In genomic region chr3:120420855-120421570, GRCh38 we compare ENCODE assay signal across 10 cellular contexts. TPM values are rescaled to one million over a fixed set of nuclear protein-coding genes. Genes with fewer than 3 reads are reported as not detected.
DNase-seq lines count a peak whose midpoint lies in the region; ATAC-seq and TF ChIP-seq lines count a peak whose summit lies in the region.
"Had no signal": no experiment of that assay in that cellular context is flagged by ENCODE, and none has a peak within 500 bp of the region (broad histone marks: within the 10 kb centered on the region; RNA-seq: fewer than 3 reads in every experiment).

No MANE protein-coding gene starts in this region.

- WGBS in mammary epithelial cell (ENCODE audit: low coverage, missing lambda C conversion rate): 9% methylated on average over 6 of the region's 6 CpGs
- 13 to 28% methylated on average over 5 to 6 of the region's 6 CpGs for WGBS in esophagus squamous epithelium, 2 donors
- 4 to 6% methylated on average over 6 of the region's 6 CpGs for WGBS in aorta, 2 donors

- no peaks in the 10 kb centered on the region for H3K27me3 Mint-ChIP-seq in MCF 10A (ENCODE audit: insufficient read depth, unreplicated experiment)

- H3K4me1 Mint-ChIP-seq in MCF 10A (ENCODE audit: insufficient read depth, unreplicated experiment): peaks cover 27% of the 10 kb centered on the region

- no peak overlapping the region for H3K4me2 ChIP-seq in mammary epithelial cell (ENCODE audit: insufficient read depth, low read depth, low read length)

- no peak overlapping the region for H3K4me3 ChIP-seq in mammary epithelial cell (replicated peaks in 1 of 3; ENCODE audit: insufficient read depth in 1 of 3, low read depth in 2 of 3, low read length in 3 of 3)
- H3K4me3 ChIP-seq in esophagus squamous epithelium: no peak overlapping the region
- H3K4me3 ChIP-seq in muscle layer of colon (ENCODE audit: low read depth in 1 of 2, low read length in 2 of 2): peak overlapping the region; percentile 8 to 9
- no peak overlapping the region for H3K4me3 ChIP-seq in aorta (ENCODE audit: low read length in 2 of 2)

- H4K20me1 ChIP-seq in mammary epithelial cell (ENCODE audit: insufficient read depth, low read length): no peaks in the 10 kb centered on the region

- no peak overlapping the region for H3K4me3 Mint-ChIP-seq in MCF 10A (ENCODE audit: unreplicated experiment)

- CTCF ChIA-PET in MCF 10A (lab: Yijun Ruan, JAX) (interaction anchor here (0.8 to 10.8 kb wide), 8 partner anchors 10 to 373 kb away, joined by 3 to 429 read pairs (median 6); no protein-coding TSS in a partner anchor), mammary epithelial cell (lab: Charles Lee; ENCODE audit: low non-redundant PET) (interaction anchor here (1.1 kb wide), 1 partner anchor 138 kb away, joined by 4 read pairs; no protein-coding TSS in a partner anchor)

- H3K27me3 ChIP-seq in mammary epithelial cell (ENCODE audit: insufficient read depth, low read length) (no peaks in the 10 kb centered on the region), esophagus squamous epithelium (no peaks in the 10 kb centered on the region), muscle layer of colon (ENCODE audit: control insufficient read depth in 1 of 2, insufficient read depth in 2 of 2, low read length in 2 of 2) (no peaks in the 10 kb centered on the region), aorta (ENCODE audit: control insufficient read depth in 1 of 2, insufficient read depth in 2 of 2, low read length in 1 of 2) (no peaks in the 10 kb centered on the region)

- H3K27ac ChIP-seq in mammary epithelial cell (ENCODE audit: insufficient read depth, low read depth, low read length): no peak overlapping the region
- H3K27ac ChIP-seq in esophagus squamous epithelium: peak overlapping the region in 3 of 4 donors; percentile 70 to 76 (median 72)
- H3K27ac ChIP-seq in muscle layer of colon (ENCODE audit: low read depth, low read length): peak overlapping the region; percentile 92
- peak overlapping the region; percentile 97 to 100 for H3K27ac ChIP-seq in aorta (ENCODE audit: low read depth in 1 of 2, low read length in 2 of 2)
- H3K27ac ChIP-seq: 22Rv1 had no signal

- H3K36me3 Mint-ChIP-seq in MCF 10A (ENCODE audit: insufficient read depth, unreplicated experiment): peaks cover 10% of the 10 kb centered on the region
- H3K36me3 Mint-ChIP-seq: activated naive CD4-positive, alpha-beta T cell treated with anti-CD3 and anti-CD28 coated beads, Interleukin-2, amount 50 U/mL, for 72 hours had no signal

- intact Hi-C loops in MCF 10A (cut with micrococcal nuclease) (no loop called here), mammary epithelial cell (cut with micrococcal nuclease) (no loop called here), esophagus squamous epithelium (cut with DNase I) (loop anchor here (5.0 kb wide), 1 partner anchor 136 kb away; no protein-coding TSS in a partner anchor), aorta (cut with DNase I) (loop anchor here (2.0 to 5.0 kb wide), 3 partner anchors 28 to 86 kb away; partner anchors contain the start of gene FSTL1 (in 1 of the 2))

- in situ Hi-C loops in mammary epithelial cell (cut with MboI; ENCODE audit: low sequenced_read_pairs in 2 of 2): loop anchor here (5.0 to 10.0 kb wide), 2 partner anchors 121 to 134 kb away; no protein-coding TSS in a partner anchor

- DNase-seq in MCF 10A (ENCODE audit: unreplicated experiment) (no peak), mammary epithelial cell (no peak), esophagus squamous epithelium (lab: John Stamatoyannopoulos, UW) (no peak), aorta (no peak), T1000 (lab: John Stamatoyannopoulos, UW) (no peak)
- DNase-seq in stimulated activated naive CD8-positive, alpha-beta T cell treated with anti-CD3 and anti-CD28 coated beads, Interleukin-15, Interleukin-2, amounts not matched to agents 100 U/mL and 50 U/mL, for 24 hours: no peak

- no peaks in the 10 kb centered on the region for H3K79me2 ChIP-seq in mammary epithelial cell (ENCODE audit: insufficient read depth, low read length)

- dilution Hi-C loops in mammary epithelial cell (cut with HindIII; ENCODE audit: low sequenced_read_pairs): no loop called here

- H2AFZ ChIP-seq in mammary epithelial cell (ENCODE audit: low read depth, low read length): no peak overlapping the region

- H3K9ac ChIP-seq in mammary epithelial cell (ENCODE audit: insufficient read depth, low read length): no peak overlapping the region
- no peak overlapping the region for H3K9ac ChIP-seq in muscle layer of colon (ENCODE audit: low read length)

- H3K9me3 ChIP-seq in mammary epithelial cell (replicated peaks; ENCODE audit: insufficient read depth, low read length) (no peaks in the 10 kb centered on the region), esophagus squamous epithelium (no peaks in the 10 kb centered on the region), muscle layer of colon (ENCODE audit: low read length) (no peaks in the 10 kb centered on the region), aorta (ENCODE audit: control insufficient read depth, low read length) (no peaks in the 10 kb centered on the region)

- H3K9me3 Mint-ChIP-seq in MCF 10A (ENCODE audit: unreplicated experiment): no peaks in the 10 kb centered on the region
- H3K9me3 Mint-ChIP-seq: activated naive CD4-positive, alpha-beta T cell treated with anti-CD3 and anti-CD28 coated beads, Interleukin-2, amount 50 U/mL, for 72 hours had no signal

- no peak for TF ChIP-seq POLR2A in esophagus squamous epithelium (IDR thresholded peaks at IDR 0.05)

- BruUV-seq in MCF 10A (replicated peaks; lab: Mats Ljungman, UMichigan) (no TSS peak), mammary epithelial cell (replicated peaks; lab: Mats Ljungman, UMichigan) (no TSS peak)

- no peak for TF ChIP-seq CTCF in MCF 10A (IDR thresholded peaks at IDR 0.05; ENCODE audit: unreplicated experiment)
- TF ChIP-seq CTCF in mammary epithelial cell (conservative IDR thresholded peaks at IDR 0.05 in 1 of 2, IDR thresholded peaks at IDR 0.05 in 1 of 2; ENCODE audit: extremely low read depth in 1 of 2, insufficient read depth in 1 of 2, low read depth in 1 of 2, low read length in 2 of 2): no peak
- TF ChIP-seq CTCF in esophagus squamous epithelium (IDR thresholded peaks at IDR 0.05): peak in 1 of 6 experiments; percentile 16

- H3K4me1 ChIP-seq in mammary epithelial cell (ENCODE audit: insufficient read depth, low read length): peaks cover 23% of the 10 kb centered on the region
- peaks cover 21 to 96% (median 46%) of the 10 kb centered on the region in 3 donors for H3K4me1 ChIP-seq in esophagus squamous epithelium
- H3K4me1 ChIP-seq in muscle layer of colon (ENCODE audit: insufficient read depth, low read length): peaks cover 97% of the 10 kb centered on the region
- peaks cover 6 to 32% of the 10 kb centered on the region in 2 donors for H3K4me1 ChIP-seq in aorta (ENCODE audit: control insufficient read depth in 1 of 2, insufficient read depth in 2 of 2, low read length in 2 of 2)

- peak overlapping the region; percentile 29 for H3K27ac Mint-ChIP-seq in MCF 10A (ENCODE audit: low read depth, unreplicated experiment)
- H3K27ac Mint-ChIP-seq: activated naive CD4-positive, alpha-beta T cell treated with anti-CD3 and anti-CD28 coated beads, Interleukin-2, amount 50 U/mL, for 72 hours had no signal

- H3K36me3 ChIP-seq in mammary epithelial cell (ENCODE audit: insufficient read depth, low read length) (no peaks in the 10 kb centered on the region), esophagus squamous epithelium (no peaks in the 10 kb centered on the region), muscle layer of colon (ENCODE audit: insufficient read depth, low read length) (peaks cover 3% of the 10 kb centered on the region), aorta (ENCODE audit: control insufficient read depth in 1 of 2, insufficient read depth in 2 of 2, low read length in 1 of 2) (no peaks in the 10 kb centered on the region)

- POLR2A ChIA-PET in MCF 10A (lab: Yijun Ruan, JAX): interaction anchor here (0.7 kb wide), 1 partner anchor 138 kb away, joined by 3 read pairs; no protein-coding TSS in a partner anchor

- ATAC-seq in aorta (ENCODE audit: low FRiP score): peak; percentile 67
- ATAC-seq in HG03095 (IDR thresholded peaks at IDR 0.05; ENCODE audit: unreplicated experiment): no peak
- ATAC-seq in stimulated activated naive CD8-positive, alpha-beta T cell treated with anti-CD3 and anti-CD28 coated beads, Interleukin-15, Interleukin-2, amounts not matched to agents 100 U/mL and 50 U/mL, for 24 hours: no peak
- ATAC-seq: activated naive CD4-positive, alpha-beta T cell treated with anti-CD3 and anti-CD28 coated beads, Interleukin-2, amount 50 U/mL, for 72 hours had no signal

RNA-seq across cellular contexts. Expression of gene FSTL1, which starts 29.8 kb away (rescaled TPM):
- total RNA-seq in MCF 10A (2022) (49.4 and 56.4 TPM in 2 replicates), mammary epithelial cell (100 to 1,000 TPM; 109 to 161 TPM), esophagus squamous epithelium (100 to 1,000 TPM in 2 of 4 donors, 10 to 100 TPM in 1, 1 to 10 TPM in 1; 9.4 to 258 (median 70.7) TPM), aorta (100 to 1,000 TPM; 716 to 833 TPM)
- polyA plus RNA-seq in mammary epithelial cell (71.6 TPM), aorta (100 to 1,000 TPM; 103 to 319 TPM)
- 176 TPM for polyA minus RNA-seq in mammary epithelial cell

Comparison
In these comparisons a context has a peak if more than half of its experiments do, and no peak if none do; other contexts are left out.
1. H3K4me3 ChIP-seq: peak in muscle layer of colon (2 of 2); none in mammary epithelial cell (0 of 3), esophagus squamous epithelium (0 of 4) and aorta (0 of 2).
2. intact Hi-C loops: an anchor here in esophagus squamous epithelium (5.0 kb wide) and aorta (2.0 to 5.0 kb wide); none called in MCF 10A and mammary epithelial cell.